12 cellular contexts compared by ENCODE assay signal in genomic region chr7:47720141-47720906, GRCh38.
A peak's percentile ranks its signal among the peaks of the same experiment; 100 is the strongest.
DNase-seq lines count a peak whose midpoint lies in the region; ATAC-seq, FAIRE-seq and TF ChIP-seq lines count a peak whose summit lies in the region.
"Had no signal": no experiment of that assay in that cellular context is flagged by ENCODE, and none has a peak within 500 bp of the region (broad histone marks: within the 10 kb centered on the region; RNA-seq: fewer than 3 reads in every experiment).

No MANE protein-coding gene starts in this region.

- no peaks in the 10 kb centered on the region for H3K36me3 ChIP-seq in mammary epithelial cell (ENCODE audit: insufficient read depth, low read length)
- H3K36me3 ChIP-seq in CD8-positive, alpha-beta T cell (ENCODE audit: insufficient read depth, low read length) = no peaks in the 10 kb centered on the region
- H3K36me3 ChIP-seq: neutrophil had no signal

- BruUV-seq in MCF 10A (replicated peaks; lab: Mats Ljungman, UMichigan) (no TSS peak), mammary epithelial cell (replicated peaks; lab: Mats Ljungman, UMichigan) (no TSS peak)

- H3K27ac ChIP-seq in mammary epithelial cell (ENCODE audit: insufficient read depth, low read depth, low read length) = no peak overlapping the region
- H3K27ac ChIP-seq in CD8-positive, alpha-beta T cell (ENCODE audit: low read depth, low read length) = no peak overlapping the region
- H3K27ac ChIP-seq: 22Rv1, neutrophil had no signal

- 62% methylated on average over 10 of the region's 12 CpGs for WGBS in mammary epithelial cell (ENCODE audit: low coverage, missing lambda C conversion rate)

- POLR2A ChIA-PET in MCF 10A (lab: Yijun Ruan, JAX) = interaction anchor here (0.6 kb wide), 1 partner anchor 19 kb away, joined by 3 read pairs; no protein-coding TSS in a partner anchor
- POLR2A ChIA-PET in CD8-positive, alpha-beta T cell (lab: Charles Lee) = no interaction called here

- no peaks in the 10 kb centered on the region for H3K9me3 Mint-ChIP-seq in MCF 10A (ENCODE audit: unreplicated experiment)
- no peaks in the 10 kb centered on the region for H3K9me3 Mint-ChIP-seq in CD8-positive, alpha-beta T cell
- no peaks in the 10 kb centered on the region for H3K9me3 Mint-ChIP-seq in activated T-helper 2 cell treated with anti-CD3 and anti-CD28 coated beads, Interferon-gamma antibody, Interleukin-2, Interleukin-4, amounts not matched to agents 10 μg/mL and 5 μg/mL and 100 μg/mL, durations not matched to agents 14 hours and 24 hours and 36 hours

- in situ Hi-C loops in mammary epithelial cell (cut with MboI; ENCODE audit: low sequenced_read_pairs in 2 of 2) = no loop called here

- no peaks in the 10 kb centered on the region for H3K9me3 ChIP-seq in mammary epithelial cell (replicated peaks; ENCODE audit: insufficient read depth, low read length)
- H3K9me3 ChIP-seq in CD8-positive, alpha-beta T cell (ENCODE audit: low read length) = no peaks in the 10 kb centered on the region
- H3K9me3 ChIP-seq: neutrophil had no signal

- TF ChIP-seq CTCF in MCF 10A (IDR thresholded peaks at IDR 0.05; ENCODE audit: unreplicated experiment) (no peak), mammary epithelial cell (conservative IDR thresholded peaks at IDR 0.05 in 1 of 2, IDR thresholded peaks at IDR 0.05 in 1 of 2; ENCODE audit: extremely low read depth in 1 of 2, insufficient read depth in 1 of 2, low read depth in 1 of 2, low read length in 2 of 2) (no peak)
- TF ChIP-seq CTCF in CD8-positive, alpha-beta T cell (IDR thresholded peaks at IDR 0.05) = no peak

- H3K27ac Mint-ChIP-seq in MCF 10A (ENCODE audit: low read depth, unreplicated experiment) = no peak overlapping the region
- H3K27ac Mint-ChIP-seq in CD8-positive, alpha-beta T cell = no peak overlapping the region
- H3K27ac Mint-ChIP-seq in activated T-helper 2 cell treated with anti-CD3 and anti-CD28 coated beads, Interferon-gamma antibody, Interleukin-2, Interleukin-4, amounts not matched to agents 10 μg/mL and 5 μg/mL and 100 μg/mL, durations not matched to agents 14 hours and 24 hours and 36 hours = no peak overlapping the region

- intact Hi-C loops in MCF 10A (cut with micrococcal nuclease) (no loop called here), mammary epithelial cell (cut with micrococcal nuclease) (loop anchor here (10.0 kb wide), 1 partner anchor 94 kb away; no protein-coding TSS in a partner anchor)
- intact Hi-C loops in CD8-positive, alpha-beta T cell (cut with DNase I, micrococcal nuclease) = no loop called here
- intact Hi-C loops in activated T-helper 2 cell treated with anti-CD3 and anti-CD28 coated beads, Interferon-gamma antibody, Interleukin-2, Interleukin-4, amounts not matched to agents 10 μg/mL and 5 μg/mL and 100 μg/mL, durations not matched to agents 14 hours and 24 hours and 36 hours (cut with micrococcal nuclease) = no loop called here

- CTCF ChIA-PET in MCF 10A (lab: Yijun Ruan, JAX) (interaction anchor here (0.7 to 1.2 kb wide), 2 partner anchors 43 to 1807 kb away, joined by 3 to 5 read pairs; no protein-coding TSS in a partner anchor), mammary epithelial cell (lab: Charles Lee; ENCODE audit: low non-redundant PET) (no interaction called here)
- CTCF ChIA-PET in CD8-positive, alpha-beta T cell (lab: Charles Lee) = no interaction called here

- H3K4me1 ChIP-seq in mammary epithelial cell (ENCODE audit: insufficient read depth, low read length) = peaks cover 8% of the 10 kb centered on the region
- no peaks in the 10 kb centered on the region for H3K4me1 ChIP-seq in CD8-positive, alpha-beta T cell (ENCODE audit: insufficient read depth, low read length)

- no peak overlapping the region for H3K9ac ChIP-seq in mammary epithelial cell (ENCODE audit: insufficient read depth, low read length)

- no peak overlapping the region for H2AFZ ChIP-seq in mammary epithelial cell (ENCODE audit: low read depth, low read length)

- no peak overlapping the region for H3K4me3 ChIP-seq in mammary epithelial cell (replicated peaks in 1 of 3; ENCODE audit: insufficient read depth in 1 of 3, low read depth in 2 of 3, low read length in 3 of 3)
- H3K4me3 ChIP-seq in CD8-positive, alpha-beta T cell (ENCODE audit: low read depth, low read length) = no peak overlapping the region

- peak; percentile 75 for ATAC-seq in HG03565 (IDR thresholded peaks at IDR 0.05; ENCODE audit: unreplicated experiment)
- ATAC-seq in CD8-positive, alpha-beta T cell = no peak

- dilution Hi-C loops in mammary epithelial cell (cut with HindIII; ENCODE audit: low sequenced_read_pairs) = no loop called here

- no peaks in the 10 kb centered on the region for H4K20me1 ChIP-seq in mammary epithelial cell (ENCODE audit: insufficient read depth, low read length)

- H3K36me3 Mint-ChIP-seq in MCF 10A (ENCODE audit: insufficient read depth, unreplicated experiment) = no peaks in the 10 kb centered on the region
- no peaks in the 10 kb centered on the region for H3K36me3 Mint-ChIP-seq in CD8-positive, alpha-beta T cell
- H3K36me3 Mint-ChIP-seq in activated T-helper 2 cell treated with anti-CD3 and anti-CD28 coated beads, Interferon-gamma antibody, Interleukin-2, Interleukin-4, amounts not matched to agents 10 μg/mL and 5 μg/mL and 100 μg/mL, durations not matched to agents 14 hours and 24 hours and 36 hours (ENCODE audit: low read depth) = no peaks in the 10 kb centered on the region

- DNase-seq in MCF 10A (ENCODE audit: unreplicated experiment) (peak; percentile 14), mammary epithelial cell (no peak), germinal center (ENCODE audit: low spot score) (peak; percentile 32), urothelium cell line (ENCODE audit: low spot score) (no peak), NCI-H2081 treated with DMSO at 0.1 percent for 48 hours (lab: John Stamatoyannopoulos, UW) (no peak)
- DNase-seq in CD8-positive, alpha-beta T cell = no peak
- no peak for DNase-seq in activated T-helper 2 cell treated with anti-CD3 and anti-CD28 coated beads, Interferon-gamma antibody, Interleukin-2, Interleukin-4, amounts not matched to agents 10 μg/mL and 5 μg/mL and 100 μg/mL, durations not matched to agents 14 hours and 24 hours and 36 hours (ENCODE audit: low spot score)
- DNase-seq: NCI-H2107 had no signal

- H3K27me3 ChIP-seq in mammary epithelial cell (ENCODE audit: insufficient read depth, low read length) = no peaks in the 10 kb centered on the region
- H3K27me3 ChIP-seq in CD8-positive, alpha-beta T cell (ENCODE audit: insufficient read depth, low read length) = no peaks in the 10 kb centered on the region
- H3K27me3 ChIP-seq: neutrophil had no signal

- H3K79me2 ChIP-seq in mammary epithelial cell (ENCODE audit: insufficient read depth, low read length) = no peaks in the 10 kb centered on the region

- FAIRE-seq in urothelium cell line (lab: Jason Lieb, UNC) = peak; percentile 48
- FAIRE-seq: endothelial cell of umbilical vein had no signal

- no peak overlapping the region for H3K4me2 ChIP-seq in mammary epithelial cell (ENCODE audit: insufficient read depth, low read depth, low read length)

- H3K4me1 Mint-ChIP-seq in MCF 10A (ENCODE audit: insufficient read depth, unreplicated experiment) = peaks cover 13% of the 10 kb centered on the region
- H3K4me1 Mint-ChIP-seq in CD8-positive, alpha-beta T cell (ENCODE audit: low read depth) = no peaks in the 10 kb centered on the region
- H3K4me1 Mint-ChIP-seq in activated T-helper 2 cell treated with anti-CD3 and anti-CD28 coated beads, Interferon-gamma antibody, Interleukin-2, Interleukin-4, amounts not matched to agents 10 μg/mL and 5 μg/mL and 100 μg/mL, durations not matched to agents 14 hours and 24 hours and 36 hours (ENCODE audit: low read depth) = no peaks in the 10 kb centered on the region

- no peaks in the 10 kb centered on the region for H3K27me3 Mint-ChIP-seq in MCF 10A (ENCODE audit: insufficient read depth, unreplicated experiment)
- no peaks in the 10 kb centered on the region for H3K27me3 Mint-ChIP-seq in CD8-positive, alpha-beta T cell (ENCODE audit: low read depth)
- H3K27me3 Mint-ChIP-seq in activated T-helper 2 cell treated with anti-CD3 and anti-CD28 coated beads, Interferon-gamma antibody, Interleukin-2, Interleukin-4, amounts not matched to agents 10 μg/mL and 5 μg/mL and 100 μg/mL, durations not matched to agents 14 hours and 24 hours and 36 hours (ENCODE audit: low read depth) = no peaks in the 10 kb centered on the region

- H3K4me3 Mint-ChIP-seq in MCF 10A (ENCODE audit: unreplicated experiment) = no peak overlapping the region
- no peak overlapping the region for H3K4me3 Mint-ChIP-seq in CD8-positive, alpha-beta T cell
- H3K4me3 Mint-ChIP-seq in activated T-helper 2 cell treated with anti-CD3 and anti-CD28 coated beads, Interferon-gamma antibody, Interleukin-2, Interleukin-4, amounts not matched to agents 10 μg/mL and 5 μg/mL and 100 μg/mL, durations not matched to agents 14 hours and 24 hours and 36 hours (ENCODE audit: low read depth) = no peak overlapping the region

Comparison
In these comparisons a context has a peak if more than half of its experiments do, and no peak if none do; other contexts are left out.
1. DNase-seq: peak in MCF 10A (single experiment) and germinal center (single experiment); none in mammary epithelial cell (single experiment), urothelium cell line (single experiment), NCI-H2081 treated with DMSO at 0.1 percent for 48 hours (single experiment), CD8-positive, alpha-beta T cell (0 of 7) and activated T-helper 2 cell treated with anti-CD3 and anti-CD28 coated beads, Interferon-gamma antibody, Interleukin-2, Interleukin-4, amounts not matched to agents 10 μg/mL and 5 μg/mL and 100 μg/mL, durations not matched to agents 14 hours and 24 hours and 36 hours (single experiment).